ENCODE assay signal across 12 cellular contexts in the genomic region with DNA sequence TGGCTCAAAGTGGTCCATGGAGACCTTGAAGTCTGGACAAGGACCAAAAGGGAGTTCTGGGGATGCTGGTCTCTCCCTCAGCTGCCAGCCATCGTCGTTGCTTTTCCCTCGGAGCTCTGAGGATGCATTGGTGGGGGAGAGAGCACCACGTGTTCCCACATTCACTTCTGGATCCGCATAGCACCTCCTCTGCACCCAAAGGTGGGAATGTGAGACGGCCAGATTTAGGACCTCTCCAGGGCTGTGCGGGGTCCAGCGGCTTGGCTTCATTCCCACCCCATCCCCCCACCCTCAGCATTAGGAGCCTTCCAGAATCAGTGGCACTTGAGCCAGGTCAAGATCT. TPM values are rescaled to one million over a fixed set of nuclear protein-coding genes. Genes with fewer than 3 reads are reported as not detected.
A peak's percentile ranks its signal among the peaks of the same experiment; 100 is the strongest.
DNase-seq lines count a peak whose midpoint lies in the region; ATAC-seq and TF ChIP-seq lines count a peak whose summit lies in the region.
"Had no signal": no experiment of that assay in that cellular context is flagged by ENCODE, and none has a peak within 500 bp of the region (broad histone marks: within the 10 kb centered on the region; RNA-seq: fewer than 3 reads in every experiment).

No MANE protein-coding gene starts in this region.

- H3K36me3 ChIP-seq in heart right ventricle (no peaks in the 10 kb centered on the region), muscle layer of colon (ENCODE audit: insufficient read depth, low read length) (no peaks in the 10 kb centered on the region), vagina (no peaks in the 10 kb centered on the region)

- H3K9me3 ChIP-seq in heart right ventricle (no peaks in the 10 kb centered on the region), right cardiac atrium (ENCODE audit: control insufficient read depth, low read length) (no peaks in the 10 kb centered on the region), muscle layer of colon (ENCODE audit: low read length) (no peaks in the 10 kb centered on the region), vagina (no peaks in the 10 kb centered on the region)

- TF ChIP-seq CTCF in heart right ventricle (IDR thresholded peaks at IDR 0.05) (no peak), vagina (IDR thresholded peaks at IDR 0.05) (no peak)

- WGBS in heart right ventricle, 2 donors = 59 to 68% methylated on average over 8 of the region's 8 CpGs
- 55% methylated on average over 8 of the region's 8 CpGs for WGBS in right cardiac atrium

- ATAC-seq in heart right ventricle (no peak), right cardiac atrium (no peak)

- CTCF ChIA-PET in activated CD4-positive, alpha-beta memory T cell treated with anti-CD3 and anti-CD28 coated beads for 36 hours (lab: Charles Lee) = interaction anchor here (1.0 to 4.2 kb wide), 11 partner anchors 9 to 1056 kb away, joined by 3 to 34 read pairs (median 4); no protein-coding TSS in a partner anchor

- TF ChIP-seq POLR2A in vagina (IDR thresholded peaks at IDR 0.05) = no peak

- no peaks in the 10 kb centered on the region for H3K9me3 Mint-ChIP-seq in activated CD4-positive, alpha-beta memory T cell treated with anti-CD3 and anti-CD28 coated beads for 36 hours
- H3K9me3 Mint-ChIP-seq: T-helper 1 cell treated with Interleukin-12 subunit alpha and Interleukin-12 subunit beta and Interleukin-4 antibody, amounts not matched to agents 30 μg/mL and 1 μg/mL, for 36 hours had no signal

- H3K4me3 ChIP-seq in heart right ventricle (peak overlapping the region in 8 of 10 donors; percentile 53 to 75 (median 70)), right cardiac atrium (ENCODE audit: low read length) (no peak overlapping the region), muscle layer of colon (ENCODE audit: low read depth in 1 of 2, low read length in 2 of 2) (peak overlapping the region; percentile 67 to 72), vagina (peak overlapping the region; percentile 64 to 94)

- POLR2A ChIA-PET in activated CD4-positive, alpha-beta memory T cell treated with anti-CD3 and anti-CD28 coated beads for 36 hours (lab: Charles Lee) = no interaction called here

- no peaks in the 10 kb centered on the region for H3K4me1 Mint-ChIP-seq in activated CD4-positive, alpha-beta memory T cell treated with anti-CD3 and anti-CD28 coated beads for 36 hours (ENCODE audit: low read depth)

- no peak overlapping the region for H3K4me3 Mint-ChIP-seq in activated CD4-positive, alpha-beta memory T cell treated with anti-CD3 and anti-CD28 coated beads for 36 hours

- DNase-seq in heart right ventricle (no peak), right cardiac atrium (no peak), cerebellar cortex (ENCODE audit: low spot score) (peak; percentile 38), vagina (ENCODE audit: extremely low spot score in 2 of 2) (no peak), SKM-1 treated with dmso at 0.1 percent for 144 hours (lab: John Stamatoyannopoulos, UW; ENCODE audit: unreplicated experiment) (no peak), HCEC 1CT (no peak)
- DNase-seq in activated CD4-positive, alpha-beta memory T cell treated with anti-CD3 and anti-CD28 coated beads for 36 hours = no peak
- DNase-seq: NCI-H1105 treated with DMSO at 0.1 percent for 48 hours; NK-92 treated with Interleukin-12 subunit alpha and Interleukin-12 subunit beta, amount 100 ng/mL, for 24 hours; stimulated activated CD4-positive, alpha-beta T cell treated with anti-CD3 and anti-CD28 coated beads, Interleukin-2, amount 100 ng/mL, for 24 hours had no signal

- H3K27me3 Mint-ChIP-seq in activated CD4-positive, alpha-beta memory T cell treated with anti-CD3 and anti-CD28 coated beads for 36 hours = peaks cover 22% of the 10 kb centered on the region

- H3K9ac ChIP-seq in muscle layer of colon (ENCODE audit: low read length) = peak overlapping the region; percentile 10

- H3K4me1 ChIP-seq in heart right ventricle = peaks cover 10 to 60% (median 25%) of the 10 kb centered on the region in 9 donors
- no peaks in the 10 kb centered on the region for H3K4me1 ChIP-seq in right cardiac atrium (ENCODE audit: control insufficient read depth, insufficient read depth, low read length)
- peaks cover 31% of the 10 kb centered on the region for H3K4me1 ChIP-seq in muscle layer of colon (ENCODE audit: insufficient read depth, low read length)
- H3K4me1 ChIP-seq in vagina = peaks cover 36% of the 10 kb centered on the region

- H3K36me3 Mint-ChIP-seq in activated CD4-positive, alpha-beta memory T cell treated with anti-CD3 and anti-CD28 coated beads for 36 hours = no peaks in the 10 kb centered on the region

- intact Hi-C loops in heart right ventricle (cut with DNase I) (loop anchor here in 5 of 10 donors (5.0 kb wide), 3 partner anchors 42 to 282 kb away; no protein-coding TSS in a partner anchor), right cardiac atrium (cut with DNase I) (loop anchor here in 3 of 4 donors (5.0 kb wide), 1 partner anchor 42 kb away; no protein-coding TSS in a partner anchor), vagina (cut with DNase I) (no loop called here)
- intact Hi-C loops in activated CD4-positive, alpha-beta memory T cell treated with anti-CD3 and anti-CD28 coated beads for 36 hours (cut with micrococcal nuclease) = no loop called here

- H3K27me3 ChIP-seq in heart right ventricle = peaks cover 0 to 22% (median 0%) of the 10 kb centered on the region in 7 donors
- no peaks in the 10 kb centered on the region for H3K27me3 ChIP-seq in right cardiac atrium (ENCODE audit: control insufficient read depth, insufficient read depth)
- H3K27me3 ChIP-seq in muscle layer of colon (ENCODE audit: control insufficient read depth in 1 of 2, insufficient read depth in 2 of 2, low read length in 2 of 2) = no peaks in the 10 kb centered on the region
- H3K27me3 ChIP-seq in vagina = no peaks in the 10 kb centered on the region

- H3K27ac Mint-ChIP-seq in activated CD4-positive, alpha-beta memory T cell treated with anti-CD3 and anti-CD28 coated beads for 36 hours = no peak overlapping the region
- H3K27ac Mint-ChIP-seq: T-helper 1 cell treated with Interleukin-12 subunit alpha and Interleukin-12 subunit beta and Interleukin-4 antibody, amounts not matched to agents 30 μg/mL and 1 μg/mL, for 36 hours had no signal

- H3K27ac ChIP-seq in heart right ventricle (peak overlapping the region in 4 of 10 donors; percentile 39 to 81 (median 66)), right cardiac atrium (ENCODE audit: low read length) (no peak overlapping the region), muscle layer of colon (ENCODE audit: low read depth, low read length) (no peak overlapping the region), vagina (peak overlapping the region; percentile 86)

RNA-seq across cellular contexts. Expression of a gene that starts 1.1 kb away (rescaled TPM):
- total RNA-seq in heart right ventricle (10 to 100 TPM; 11.1 to 21.7 (median 16.9) TPM), right cardiac atrium (10 to 100 TPM; 21.9 to 33.8 (median 28.8) TPM), vagina (54.8 TPM)
- polyA plus RNA-seq in heart right ventricle (1 to 10 TPM; 7.5 to 8.0 TPM), right cardiac atrium (12.1 TPM)
- total RNA-seq in activated CD4-positive, alpha-beta memory T cell treated with anti-CD3 and anti-CD28 coated beads for 36 hours = under 1 TPM; 0.36 to 0.88 TPM

Comparison
In these comparisons a context has a peak if more than half of its experiments do, and no peak if none do; other contexts are left out.
1. RNA of a gene that starts 1.1 kb away (total RNA-seq): 54.8 TPM in vagina (single experiment), 21.9 to 33.8 TPM in right cardiac atrium and 11.1 to 21.7 TPM in heart right ventricle; 0.36 to 0.88 TPM in activated CD4-positive, alpha-beta memory T cell treated with anti-CD3 and anti-CD28 coated beads for 36 hours; every median in the first group is over 4 times any median in the second.
2. intact Hi-C loops: an anchor here in right cardiac atrium (5.0 kb wide); none called in vagina and activated CD4-positive, alpha-beta memory T cell treated with anti-CD3 and anti-CD28 coated beads for 36 hours.